Comparison of ENCODE assay signal across 1 cellular context in the genomic region with DNA sequence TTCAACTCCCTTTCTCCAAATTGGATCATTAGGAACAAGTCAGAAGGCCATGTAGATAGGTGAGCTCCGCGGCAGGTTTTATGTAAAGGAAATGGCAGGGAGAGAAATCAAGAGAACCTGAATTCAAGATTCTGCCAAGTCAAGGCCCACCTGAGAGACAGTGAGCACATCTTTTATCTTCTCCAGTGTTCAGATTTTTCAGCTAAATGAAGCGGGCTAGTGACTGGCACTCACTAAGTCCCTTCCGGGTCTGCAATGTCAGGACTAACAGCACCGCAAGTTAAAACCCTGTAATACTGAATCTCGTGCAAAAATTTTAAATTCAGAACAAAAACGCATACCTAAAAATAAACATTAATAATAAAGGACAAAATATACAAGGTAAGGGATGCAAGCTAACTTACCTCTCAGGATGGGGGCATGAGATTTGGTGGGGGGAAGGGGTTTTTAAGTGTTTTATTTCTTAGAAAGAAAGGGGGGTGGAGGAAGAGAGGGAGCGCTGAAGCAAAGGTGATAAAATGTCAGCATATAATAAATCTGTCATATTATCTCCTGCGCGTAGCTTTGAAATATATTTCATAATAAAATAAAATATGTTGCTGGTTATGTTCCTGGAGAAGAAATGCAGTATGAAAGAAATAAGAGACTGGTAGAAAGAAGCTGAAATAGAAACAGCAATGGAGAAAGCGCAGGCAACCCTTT.
TF ChIP-seq lines count a peak whose summit lies in the region.

No MANE protein-coding gene starts in this region.

TF ChIP-seq in K562, 482 proteins besides CTCF, POLR2A, EP300 and RAD21:
- TF ChIP-seq, protein P1, sequence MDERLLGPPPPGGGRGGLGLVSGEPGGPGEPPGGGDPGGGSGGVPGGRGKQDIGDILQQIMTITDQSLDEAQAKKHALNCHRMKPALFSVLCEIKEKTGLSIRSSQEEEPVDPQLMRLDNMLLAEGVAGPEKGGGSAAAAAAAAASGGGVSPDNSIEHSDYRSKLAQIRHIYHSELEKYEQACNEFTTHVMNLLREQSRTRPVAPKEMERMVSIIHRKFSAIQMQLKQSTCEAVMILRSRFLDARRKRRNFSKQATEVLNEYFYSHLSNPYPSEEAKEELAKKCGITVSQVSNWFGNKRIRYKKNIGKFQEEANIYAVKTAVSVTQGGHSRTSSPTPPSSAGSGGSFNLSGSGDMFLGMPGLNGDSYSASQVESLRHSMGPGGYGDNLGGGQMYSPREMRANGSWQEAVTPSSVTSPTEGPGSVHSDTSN (CRISPR knock-in tag; IDR thresholded peaks at IDR 0.05; ENCODE audit: low read depth): no peak
- TF ChIP-seq, protein P1 (tag; conservative IDR thresholded peaks at IDR 0.05; ENCODE audit: low read depth): peak; percentile 51; the same call in 1 of the 2 replicates
- peak; percentile 26 for TF ChIP-seq MEIS2 (IDR thresholded peaks at IDR 0.05; ENCODE audit: partially characterized antibody)
- TF ChIP-seq, protein P2, sequence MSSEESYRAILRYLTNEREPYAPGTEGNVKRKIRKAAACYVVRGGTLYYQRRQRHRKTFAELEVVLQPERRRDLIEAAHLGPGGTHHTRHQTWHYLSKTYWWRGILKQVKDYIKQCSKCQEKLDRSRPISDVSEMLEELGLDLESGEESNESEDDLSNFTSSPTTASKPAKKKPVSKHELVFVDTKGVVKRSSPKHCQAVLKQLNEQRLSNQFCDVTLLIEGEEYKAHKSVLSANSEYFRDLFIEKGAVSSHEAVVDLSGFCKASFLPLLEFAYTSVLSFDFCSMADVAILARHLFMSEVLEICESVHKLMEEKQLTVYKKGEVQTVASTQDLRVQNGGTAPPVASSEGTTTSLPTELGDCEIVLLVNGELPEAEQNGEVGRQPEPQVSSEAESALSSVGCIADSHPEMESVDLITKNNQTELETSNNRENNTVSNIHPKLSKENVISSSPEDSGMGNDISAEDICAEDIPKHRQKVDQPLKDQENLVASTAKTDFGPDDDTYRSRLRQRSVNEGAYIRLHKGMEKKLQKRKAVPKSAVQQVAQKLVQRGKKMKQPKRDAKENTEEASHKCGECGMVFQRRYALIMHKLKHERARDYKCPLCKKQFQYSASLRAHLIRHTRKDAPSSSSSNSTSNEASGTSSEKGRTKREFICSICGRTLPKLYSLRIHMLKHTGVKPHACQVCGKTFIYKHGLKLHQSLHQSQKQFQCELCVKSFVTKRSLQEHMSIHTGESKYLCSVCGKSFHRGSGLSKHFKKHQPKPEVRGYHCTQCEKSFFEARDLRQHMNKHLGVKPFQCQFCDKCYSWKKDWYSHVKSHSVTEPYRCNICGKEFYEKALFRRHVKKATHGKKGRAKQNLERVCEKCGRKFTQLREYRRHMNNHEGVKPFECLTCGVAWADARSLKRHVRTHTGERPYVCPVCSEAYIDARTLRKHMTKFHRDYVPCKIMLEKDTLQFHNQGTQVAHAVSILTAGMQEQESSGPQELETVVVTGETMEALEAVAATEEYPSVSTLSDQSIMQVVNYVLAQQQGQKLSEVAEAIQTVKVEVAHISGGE (CRISPR knock-in tag; IDR thresholded peaks at IDR 0.05): no peak
